In the genomic region with DNA sequence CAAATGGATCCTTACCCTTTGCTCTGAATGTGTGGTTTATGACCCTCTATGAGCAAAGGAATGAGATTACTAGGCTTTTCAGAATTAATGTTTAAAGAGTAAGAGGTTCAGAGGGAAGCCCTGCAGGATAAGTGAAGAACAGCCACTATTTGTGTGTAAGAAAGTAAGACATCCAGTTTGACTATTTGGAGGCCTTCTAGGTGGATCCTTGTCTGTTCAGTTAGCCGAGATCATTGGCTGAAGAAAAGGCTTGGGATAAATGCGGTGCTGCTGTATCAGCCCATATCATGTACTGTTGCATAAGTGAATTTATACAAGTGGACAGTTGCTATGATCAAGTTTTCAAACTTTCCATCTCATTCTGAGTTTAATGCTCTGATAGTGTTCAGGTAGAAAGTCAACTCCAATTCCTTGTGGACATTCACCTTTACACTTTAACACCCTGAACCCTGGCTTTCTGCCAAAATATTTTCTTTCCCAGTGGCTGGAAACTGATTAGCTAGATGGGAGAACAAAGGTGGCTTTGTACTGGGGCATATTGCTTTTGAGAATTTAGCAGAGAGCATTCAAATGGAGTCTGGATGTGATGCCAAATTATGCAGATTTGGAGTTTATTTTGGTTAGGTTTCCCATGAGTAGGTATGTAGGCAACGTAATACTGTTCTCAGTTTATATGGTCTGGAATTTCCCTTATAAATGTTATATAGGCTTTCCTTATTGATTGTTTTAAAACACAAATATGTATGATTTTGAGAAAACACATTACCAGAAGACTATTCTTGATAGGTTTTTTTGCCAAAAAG, we compare ENCODE assay signal across 1 cellular context.
A peak's percentile ranks its signal among the peaks of the same experiment; 100 is the strongest.
TF ChIP-seq lines count a peak whose summit lies in the region.

No MANE protein-coding gene starts in this region.

TF ChIP-seq in HepG2, 621 proteins besides CTCF, POLR2A, EP300 and RAD21 (continued from another document and continues in another):
- TF ChIP-seq TFE3 (CRISPR knock-in tag; IDR thresholded peaks at IDR 0.05) (0 out of 2 replicates have a peak, but pooled peaks have one; percentile 21), SSRP1 (CRISPR knock-in tag; IDR thresholded peaks at IDR 0.05) (no peak), MIXL1 (CRISPR knock-in tag; IDR thresholded peaks at IDR 0.05) (peak; percentile 95), ZNF530 (CRISPR knock-in tag; IDR thresholded peaks at IDR 0.05; ENCODE audit: low read depth) (no peak), NFYB (CRISPR knock-in tag; IDR thresholded peaks at IDR 0.05) (no peak), GMEB1 (CRISPR knock-in tag; IDR thresholded peaks at IDR 0.05; ENCODE audit: borderline replicate concordance) (peak; percentile 42; the same call in 1 of the 2 replicates), ZNF773 (CRISPR knock-in tag; IDR thresholded peaks at IDR 0.05; ENCODE audit: borderline replicate concordance) (no peak), ZNF24 (IDR thresholded peaks at IDR 0.05) (peak; percentile 35; the same call in 1 of the 2 replicates), HOXA5 (CRISPR knock-in tag; IDR thresholded peaks at IDR 0.05) (0 out of 2 replicates have a peak, but pooled peaks have one; percentile 39), SRSF4 (IDR thresholded peaks at IDR 0.05; ENCODE audit: low read depth, low read length, poor library complexity, severe bottlenecking) (no peak), ZNF256 (CRISPR knock-in tag; conservative IDR thresholded peaks at IDR 0.05) (0 out of 2 replicates have a peak, but pooled peaks have one; percentile 65), ZNF331 (CRISPR knock-in tag; IDR thresholded peaks at IDR 0.05) (peak; percentile 84), CEBPG (CRISPR knock-in tag; IDR thresholded peaks at IDR 0.05) (peak; percentile 52), HOXA3 (CRISPR knock-in tag; IDR thresholded peaks at IDR 0.05) (peak; percentile 71), ZNF570 (CRISPR knock-in tag; IDR thresholded peaks at IDR 0.05; ENCODE audit: borderline replicate concordance) (no peak), NKX3-1 (CRISPR knock-in tag; IDR thresholded peaks at IDR 0.05) (peak; percentile 52; the same call in 1 of the 2 replicates), CCDC6 (CRISPR knock-in tag; IDR thresholded peaks at IDR 0.05) (no peak), ZBTB8A (CRISPR knock-in tag; IDR thresholded peaks at IDR 0.05; ENCODE audit: borderline replicate concordance, low read depth) (no peak), JUN (CRISPR knock-in tag; IDR thresholded peaks at IDR 0.05) (peak; percentile 50; the same call in 1 of the 2 replicates), LCORL (IDR thresholded peaks at IDR 0.05) (peak; percentile 100), LCORL (CRISPR knock-in tag; IDR thresholded peaks at IDR 0.05) (peak; percentile 90), REXO4 (CRISPR knock-in tag; IDR thresholded peaks at IDR 0.05; ENCODE audit: borderline replicate concordance) (no peak), SP1 (IDR thresholded peaks at IDR 0.05) (no peak), SP1 (CRISPR knock-in tag; IDR thresholded peaks at IDR 0.05) (0 out of 2 replicates have a peak, but pooled peaks have one; percentile 32), EHMT2 (IDR thresholded peaks at IDR 0.05; ENCODE audit: borderline replicate concordance, low read depth, low read length) (no peak; the same call in 1 of the 2 replicates), HMG20B (CRISPR knock-in tag; conservative IDR thresholded peaks at IDR 0.05) (peak; percentile 76; the same call in 1 of the 2 replicates), ZNF451 (CRISPR knock-in tag; IDR thresholded peaks at IDR 0.05) (0 out of 2 replicates have a peak, but pooled peaks have one; percentile 42), ARHGAP35 (CRISPR knock-in tag; IDR thresholded peaks at IDR 0.05; ENCODE audit: borderline replicate concordance) (no peak), MED13 (CRISPR knock-in tag; IDR thresholded peaks at IDR 0.05) (0 out of 2 replicates have a peak, but pooled peaks have one; percentile 25), ZNF292 (CRISPR knock-in tag; IDR thresholded peaks at IDR 0.05; ENCODE audit: borderline replicate concordance, low read depth) (peak; percentile 17; the same call in 1 of the 2 replicates), SPEN (CRISPR knock-in tag; IDR thresholded peaks at IDR 0.05; ENCODE audit: low read depth) (peak; percentile 57; the same call in 1 of the 2 replicates), GTF2F1 (IDR thresholded peaks at IDR 0.05; ENCODE audit: low read length) (peak; percentile 65; the same call in 1 of the 2 replicates), ATF1 (CRISPR knock-in tag; IDR thresholded peaks at IDR 0.05) (peak; percentile 63; the same call in 1 of the 2 replicates), HMG20A (CRISPR knock-in tag; IDR thresholded peaks at IDR 0.05; ENCODE audit: borderline replicate concordance) (peak; percentile 77; the same call in 1 of the 2 replicates), ZBTB7A (CRISPR knock-in tag; IDR thresholded peaks at IDR 0.05) (no peak), FOXO1 (CRISPR knock-in tag; IDR thresholded peaks at IDR 0.05) (peak; percentile 48; the same call in 1 of the 2 replicates), ESRRA (CRISPR knock-in tag; IDR thresholded peaks at IDR 0.05; ENCODE audit: low read depth) (peak; percentile 75; the same call in 1 of the 2 replicates), ZNF580 (CRISPR knock-in tag; IDR thresholded peaks at IDR 0.05; ENCODE audit: borderline replicate concordance, low read depth) (peak; percentile 74; the same call in 1 of the 2 replicates), SMAD3 (CRISPR knock-in tag; IDR thresholded peaks at IDR 0.05) (peak; percentile 78), ZNF629 (CRISPR knock-in tag; conservative IDR thresholded peaks at IDR 0.05) (peak; percentile 34; the same call in 1 of the 2 replicates), ZNF614 (CRISPR knock-in tag; IDR thresholded peaks at IDR 0.05; ENCODE audit: borderline replicate concordance) (peak; percentile 70), ZNF232 (CRISPR knock-in tag; IDR thresholded peaks at IDR 0.05; ENCODE audit: borderline replicate concordance) (no peak), MAX (IDR thresholded peaks at IDR 0.05) (0 out of 2 replicates have a peak, but pooled peaks have one; percentile 47), ZNF749 (CRISPR knock-in tag; IDR thresholded peaks at IDR 0.05; ENCODE audit: borderline replicate concordance) (no peak), ZNF337 (CRISPR knock-in tag; IDR thresholded peaks at IDR 0.05; ENCODE audit: borderline replicate concordance, low read depth) (peak; percentile 74; the same call in 1 of the 2 replicates), STAG1 (CRISPR knock-in tag; IDR thresholded peaks at IDR 0.05) (no peak), ZBTB39 (CRISPR knock-in tag; IDR thresholded peaks at IDR 0.05) (peak; percentile 72; the same call in 1 of the 2 replicates), CHD4 (IDR thresholded peaks at IDR 0.05; ENCODE audit: borderline replicate concordance, low read length) (peak; percentile 25; the same call in 1 of the 2 replicates), HNRNPL (IDR thresholded peaks at IDR 0.05; ENCODE audit: low read depth, low read length) (no peak), TBX3 (IDR thresholded peaks at IDR 0.05; ENCODE audit: borderline replicate concordance) (peak; percentile 94), BCL6 (CRISPR knock-in tag; IDR thresholded peaks at IDR 0.05) (peak; percentile 84), POGZ (CRISPR knock-in tag; IDR thresholded peaks at IDR 0.05) (peak; percentile 63; the same call in 1 of the 2 replicates), MED1 (CRISPR knock-in tag; IDR thresholded peaks at IDR 0.05) (peak; percentile 87), TOPORS (CRISPR knock-in tag; IDR thresholded peaks at IDR 0.05) (no peak), ZBTB3 (CRISPR knock-in tag; IDR thresholded peaks at IDR 0.05; ENCODE audit: borderline replicate concordance, low read depth) (no peak)
- TF ChIP-seq, protein P1, sequence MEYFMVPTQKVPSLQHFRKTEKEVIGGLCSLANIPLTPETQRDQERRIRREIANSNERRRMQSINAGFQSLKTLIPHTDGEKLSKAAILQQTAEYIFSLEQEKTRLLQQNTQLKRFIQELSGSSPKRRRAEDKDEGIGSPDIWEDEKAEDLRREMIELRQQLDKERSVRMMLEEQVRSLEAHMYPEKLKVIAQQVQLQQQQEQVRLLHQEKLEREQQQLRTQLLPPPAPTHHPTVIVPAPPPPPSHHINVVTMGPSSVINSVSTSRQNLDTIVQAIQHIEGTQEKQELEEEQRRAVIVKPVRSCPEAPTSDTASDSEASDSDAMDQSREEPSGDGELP (IDR thresholded peaks at IDR 0.05; ENCODE audit: borderline replicate concordance, low read depth), result 0 out of 2 replicates have a peak, but pooled peaks have one; percentile 11
- TF ChIP-seq, protein P2, sequence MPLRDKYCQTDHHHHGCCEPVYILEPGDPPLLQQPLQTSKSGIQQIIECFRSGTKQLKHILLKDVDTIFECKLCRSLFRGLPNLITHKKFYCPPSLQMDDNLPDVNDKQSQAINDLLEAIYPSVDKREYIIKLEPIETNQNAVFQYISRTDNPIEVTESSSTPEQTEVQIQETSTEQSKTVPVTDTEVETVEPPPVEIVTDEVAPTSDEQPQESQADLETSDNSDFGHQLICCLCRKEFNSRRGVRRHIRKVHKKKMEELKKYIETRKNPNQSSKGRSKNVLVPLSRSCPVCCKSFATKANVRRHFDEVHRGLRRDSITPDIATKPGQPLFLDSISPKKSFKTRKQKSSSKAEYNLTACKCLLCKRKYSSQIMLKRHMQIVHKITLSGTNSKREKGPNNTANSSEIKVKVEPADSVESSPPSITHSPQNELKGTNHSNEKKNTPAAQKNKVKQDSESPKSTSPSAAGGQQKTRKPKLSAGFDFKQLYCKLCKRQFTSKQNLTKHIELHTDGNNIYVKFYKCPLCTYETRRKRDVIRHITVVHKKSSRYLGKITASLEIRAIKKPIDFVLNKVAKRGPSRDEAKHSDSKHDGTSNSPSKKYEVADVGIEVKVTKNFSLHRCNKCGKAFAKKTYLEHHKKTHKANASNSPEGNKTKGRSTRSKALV (CRISPR knock-in tag; IDR thresholded peaks at IDR 0.05), result no peak; the same call in 1 of the 2 replicates
- TF ChIP-seq, protein P3, sequence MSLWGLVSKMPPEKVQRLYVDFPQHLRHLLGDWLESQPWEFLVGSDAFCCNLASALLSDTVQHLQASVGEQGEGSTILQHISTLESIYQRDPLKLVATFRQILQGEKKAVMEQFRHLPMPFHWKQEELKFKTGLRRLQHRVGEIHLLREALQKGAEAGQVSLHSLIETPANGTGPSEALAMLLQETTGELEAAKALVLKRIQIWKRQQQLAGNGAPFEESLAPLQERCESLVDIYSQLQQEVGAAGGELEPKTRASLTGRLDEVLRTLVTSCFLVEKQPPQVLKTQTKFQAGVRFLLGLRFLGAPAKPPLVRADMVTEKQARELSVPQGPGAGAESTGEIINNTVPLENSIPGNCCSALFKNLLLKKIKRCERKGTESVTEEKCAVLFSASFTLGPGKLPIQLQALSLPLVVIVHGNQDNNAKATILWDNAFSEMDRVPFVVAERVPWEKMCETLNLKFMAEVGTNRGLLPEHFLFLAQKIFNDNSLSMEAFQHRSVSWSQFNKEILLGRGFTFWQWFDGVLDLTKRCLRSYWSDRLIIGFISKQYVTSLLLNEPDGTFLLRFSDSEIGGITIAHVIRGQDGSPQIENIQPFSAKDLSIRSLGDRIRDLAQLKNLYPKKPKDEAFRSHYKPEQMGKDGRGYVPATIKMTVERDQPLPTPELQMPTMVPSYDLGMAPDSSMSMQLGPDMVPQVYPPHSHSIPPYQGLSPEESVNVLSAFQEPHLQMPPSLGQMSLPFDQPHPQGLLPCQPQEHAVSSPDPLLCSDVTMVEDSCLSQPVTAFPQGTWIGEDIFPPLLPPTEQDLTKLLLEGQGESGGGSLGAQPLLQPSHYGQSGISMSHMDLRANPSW (CRISPR knock-in tag; IDR thresholded peaks at IDR 0.05; ENCODE audit: borderline replicate concordance), result peak; percentile 88
- TF ChIP-seq, protein P4, sequence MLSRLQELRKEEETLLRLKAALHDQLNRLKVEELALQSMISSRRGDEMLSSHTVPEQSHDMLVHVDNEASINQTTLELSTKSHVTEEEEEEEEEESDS (CRISPR knock-in tag; IDR thresholded peaks at IDR 0.05; ENCODE audit: borderline replicate concordance), result no peak
